Comparison of ENCODE assay signal across 1 cellular context in the genomic region with DNA sequence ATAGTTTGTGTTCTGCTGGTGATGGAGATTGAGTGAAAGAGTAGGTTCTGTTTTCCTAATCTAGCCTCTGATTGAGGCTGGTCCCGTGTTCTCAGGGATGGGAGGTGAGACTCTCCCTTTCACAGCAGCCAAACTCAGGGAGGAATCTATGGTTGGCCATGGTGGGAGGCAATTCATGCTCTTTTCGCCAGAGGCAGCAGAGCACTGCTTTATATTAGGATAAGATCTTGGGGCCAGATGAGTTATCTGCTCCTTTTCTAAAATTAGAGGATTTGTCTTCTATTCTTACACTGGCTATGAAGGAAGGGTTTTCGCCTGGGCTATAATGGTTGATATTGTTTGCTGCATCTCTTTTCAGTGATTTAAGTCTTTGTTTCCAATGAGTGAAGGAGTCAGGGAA.
TF ChIP-seq lines count a peak whose summit lies in the region.

No MANE protein-coding gene starts in this region.

TF ChIP-seq in GM12878, 131 proteins besides CTCF, POLR2A, EP300 and RAD21 (continued from another document):
- TF ChIP-seq IRF4 (IDR thresholded peaks at IDR 0.05; ENCODE audit: low read depth, low read length) (no peak), KLF5 (IDR thresholded peaks at IDR 0.05; ENCODE audit: partially characterized antibody) (no peak), LARP7 (IDR thresholded peaks at IDR 0.05) (no peak), BRCA1 (IDR thresholded peaks at IDR 0.05; ENCODE audit: low read depth, low read length) (no peak)
- TF ChIP-seq, protein P1, sequence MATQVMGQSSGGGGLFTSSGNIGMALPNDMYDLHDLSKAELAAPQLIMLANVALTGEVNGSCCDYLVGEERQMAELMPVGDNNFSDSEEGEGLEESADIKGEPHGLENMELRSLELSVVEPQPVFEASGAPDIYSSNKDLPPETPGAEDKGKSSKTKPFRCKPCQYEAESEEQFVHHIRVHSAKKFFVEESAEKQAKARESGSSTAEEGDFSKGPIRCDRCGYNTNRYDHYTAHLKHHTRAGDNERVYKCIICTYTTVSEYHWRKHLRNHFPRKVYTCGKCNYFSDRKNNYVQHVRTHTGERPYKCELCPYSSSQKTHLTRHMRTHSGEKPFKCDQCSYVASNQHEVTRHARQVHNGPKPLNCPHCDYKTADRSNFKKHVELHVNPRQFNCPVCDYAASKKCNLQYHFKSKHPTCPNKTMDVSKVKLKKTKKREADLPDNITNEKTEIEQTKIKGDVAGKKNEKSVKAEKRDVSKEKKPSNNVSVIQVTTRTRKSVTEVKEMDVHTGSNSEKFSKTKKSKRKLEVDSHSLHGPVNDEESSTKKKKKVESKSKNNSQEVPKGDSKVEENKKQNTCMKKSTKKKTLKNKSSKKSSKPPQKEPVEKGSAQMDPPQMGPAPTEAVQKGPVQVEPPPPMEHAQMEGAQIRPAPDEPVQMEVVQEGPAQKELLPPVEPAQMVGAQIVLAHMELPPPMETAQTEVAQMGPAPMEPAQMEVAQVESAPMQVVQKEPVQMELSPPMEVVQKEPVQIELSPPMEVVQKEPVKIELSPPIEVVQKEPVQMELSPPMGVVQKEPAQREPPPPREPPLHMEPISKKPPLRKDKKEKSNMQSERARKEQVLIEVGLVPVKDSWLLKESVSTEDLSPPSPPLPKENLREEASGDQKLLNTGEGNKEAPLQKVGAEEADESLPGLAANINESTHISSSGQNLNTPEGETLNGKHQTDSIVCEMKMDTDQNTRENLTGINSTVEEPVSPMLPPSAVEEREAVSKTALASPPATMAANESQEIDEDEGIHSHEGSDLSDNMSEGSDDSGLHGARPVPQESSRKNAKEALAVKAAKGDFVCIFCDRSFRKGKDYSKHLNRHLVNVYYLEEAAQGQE (IDR thresholded peaks at IDR 0.05; ENCODE audit: low read depth, low read length): no peak
